ENCODE assay signal across 10 cellular contexts in the genomic region with DNA sequence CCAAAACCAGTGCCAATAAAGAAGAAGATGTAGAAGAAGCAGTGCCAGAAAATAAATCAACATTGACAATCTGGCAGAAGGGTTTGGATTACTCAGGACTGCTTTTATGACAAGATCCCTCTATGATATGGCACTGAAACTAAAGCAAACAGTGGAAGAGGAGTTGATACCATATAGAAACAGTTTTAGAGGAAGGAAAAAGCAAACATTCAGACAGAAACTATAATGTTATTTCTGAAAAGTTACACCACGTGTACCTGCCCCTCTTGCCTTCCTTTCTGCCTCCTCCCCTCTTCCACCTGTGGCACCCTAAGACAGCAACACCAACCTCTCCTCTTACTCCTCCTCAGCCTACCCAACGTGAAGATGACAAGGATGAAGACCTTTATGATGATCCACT.
A peak's percentile ranks its signal among the peaks of the same experiment; 100 is the strongest.
DNase-seq lines count a peak whose midpoint lies in the region; ATAC-seq and TF ChIP-seq lines count a peak whose summit lies in the region.
"Had no signal": no experiment of that assay in that cellular context is flagged by ENCODE, and none has a peak within 500 bp of the region (broad histone marks: within the 10 kb centered on the region; RNA-seq: fewer than 3 reads in every experiment).

No MANE protein-coding gene starts in this region.

- no peaks in the 10 kb centered on the region for H3K36me3 ChIP-seq in effector memory CD4-positive, alpha-beta T cell (ENCODE audit: control insufficient read depth, insufficient read depth, low read length)
- no peaks in the 10 kb centered on the region for H3K36me3 ChIP-seq in hepatocyte (replicated peaks; ENCODE audit: insufficient read depth, low read depth)
- H3K36me3 ChIP-seq: ovary had no signal

- H3K27me3 ChIP-seq in effector memory CD4-positive, alpha-beta T cell (replicated peaks; ENCODE audit: control insufficient read depth, insufficient read depth, low read length, poor library complexity, severe bottlenecking): no peaks in the 10 kb centered on the region
- no peaks in the 10 kb centered on the region for H3K27me3 ChIP-seq in hepatocyte
- H3K27me3 ChIP-seq: ovary had no signal

- no peak overlapping the region for H3K4me3 ChIP-seq in effector memory CD4-positive, alpha-beta T cell (ENCODE audit: insufficient read depth, low read depth, low read length, poor library complexity, severe bottlenecking)
- H3K4me3 ChIP-seq in hepatocyte: no peak overlapping the region
- H3K4me3 ChIP-seq: A549, ovary had no signal

- H3K36me3 Mint-ChIP-seq in natural killer cell: no peaks in the 10 kb centered on the region

- H3K4me3 Mint-ChIP-seq in natural killer cell: no peak overlapping the region

- H3K27ac ChIP-seq in effector memory CD4-positive, alpha-beta T cell (ENCODE audit: insufficient read depth, low read length, poor library complexity, severe bottlenecking): no peak overlapping the region
- no peak overlapping the region for H3K27ac ChIP-seq in hepatocyte
- H3K27ac ChIP-seq: A549, ovary had no signal

- ATAC-seq in HG02678 (IDR thresholded peaks at IDR 0.05; ENCODE audit: unreplicated experiment) (peak; percentile 22), natural killer cell (peak in 1 of 3 donors; percentile 10), HG03196 (IDR thresholded peaks at IDR 0.05; ENCODE audit: unreplicated experiment) (no peak)
- ATAC-seq: A549 had no signal

- peaks cover 29 to 35% of the 10 kb centered on the region in 2 donors for H3K4me1 Mint-ChIP-seq in natural killer cell

- no peak overlapping the region for H3K4me2 ChIP-seq in hepatocyte
- H3K4me2 ChIP-seq: A549 had no signal

- peaks cover 6% of the 10 kb centered on the region for H3K79me2 ChIP-seq in hepatocyte

- no peak for TF ChIP-seq CTCF in natural killer cell (IDR thresholded peaks at IDR 0.05)
- TF ChIP-seq CTCF in hepatocyte (IDR thresholded peaks at IDR 0.05; ENCODE audit: poor library complexity): no peak

- intact Hi-C loops in natural killer cell (cut with micrococcal nuclease): no loop called here

- no peaks in the 10 kb centered on the region for H3K9me3 ChIP-seq in effector memory CD4-positive, alpha-beta T cell (ENCODE audit: control insufficient read depth, low read length)
- H3K9me3 ChIP-seq in hepatocyte (ENCODE audit: low read depth): no peaks in the 10 kb centered on the region
- H3K9me3 ChIP-seq: A549, ovary had no signal

- H3K9me3 Mint-ChIP-seq in natural killer cell: no peaks in the 10 kb centered on the region

- no peak overlapping the region for H2AFZ ChIP-seq in hepatocyte

- peak overlapping the region; percentile 46 to 85 for H3K27ac Mint-ChIP-seq in natural killer cell

- DNase-seq in activated CD4-positive, alpha-beta T cell treated with anti-CD3 and anti-CD28 coated beads for 48 hours: peak; percentile 15
- no peak for DNase-seq in activated CD4-positive, alpha-beta T cell treated with anti-CD3 and anti-CD28 coated beads, Interleukin-2, amount 50 U/mL, for 4 hours
- DNase-seq in NCI-H446 treated with DMSO at 0.1 percent for 48 hours (lab: John Stamatoyannopoulos, UW) (peak; percentile 51), natural killer cell (no peak), hepatocyte (ENCODE audit: low spot score) (no peak)
- DNase-seq in effector memory CD4-positive, alpha-beta T cell: no peak
- DNase-seq: ovary had no signal

- H3K27me3 Mint-ChIP-seq in natural killer cell (ENCODE audit: low read depth in 2 of 2): no peaks in the 10 kb centered on the region

- no peaks in the 10 kb centered on the region for H4K20me1 ChIP-seq in hepatocyte (ENCODE audit: insufficient read depth, poor library complexity, severe bottlenecking)

- 87% methylated on average over 2 of the region's 2 CpGs for WGBS in hepatocyte (ENCODE audit: low lambda C conversion rate, missing lambda C conversion rate)

- peaks cover 8% of the 10 kb centered on the region for H3K4me1 ChIP-seq in effector memory CD4-positive, alpha-beta T cell (ENCODE audit: control insufficient read depth, insufficient read depth, low read length, poor library complexity, severe bottlenecking)
- no peaks in the 10 kb centered on the region for H3K4me1 ChIP-seq in hepatocyte (ENCODE audit: insufficient read depth)
- H3K4me1 ChIP-seq: A549 had no signal

- no peaks in the 10 kb centered on the region for H3K9me2 ChIP-seq in hepatocyte (replicated peaks; ENCODE audit: insufficient read depth)

Comparison
In these comparisons a context has a peak if more than half of its experiments do, and no peak if none do; other contexts are left out.
1. DNase-seq: peak in activated CD4-positive, alpha-beta T cell treated with anti-CD3 and anti-CD28 coated beads for 48 hours (single experiment) and NCI-H446 treated with DMSO at 0.1 percent for 48 hours (single experiment); none in activated CD4-positive, alpha-beta T cell treated with anti-CD3 and anti-CD28 coated beads, Interleukin-2, amount 50 U/mL, for 4 hours (0 of 2), natural killer cell (single experiment), effector memory CD4-positive, alpha-beta T cell (0 of 3) and hepatocyte (single experiment).